ENCODE assay signal across 16 cellular contexts in the genomic region with DNA sequence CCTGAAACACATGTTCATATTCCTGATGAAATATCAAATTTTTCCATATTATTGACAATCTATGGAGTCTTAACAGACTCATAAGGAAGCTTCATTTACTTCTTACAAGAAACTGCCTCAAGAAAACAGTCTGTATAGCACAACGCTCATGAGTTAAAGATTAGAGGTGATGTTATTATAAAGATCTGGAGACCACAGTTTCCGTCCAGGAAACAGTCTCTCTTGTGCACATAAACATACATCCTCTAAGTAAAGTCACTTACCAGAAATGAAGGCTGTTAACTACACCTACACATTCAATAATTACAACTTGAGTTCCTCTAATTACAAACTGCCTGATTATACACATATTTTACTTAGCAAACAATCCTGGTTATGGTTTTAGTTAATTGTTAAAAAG.
DNase-seq lines count a peak whose midpoint lies in the region; ATAC-seq and TF ChIP-seq lines count a peak whose summit lies in the region.
"Had no signal": no experiment of that assay in that cellular context is flagged by ENCODE, and none has a peak within 500 bp of the region (broad histone marks: within the 10 kb centered on the region; RNA-seq: fewer than 3 reads in every experiment).

No MANE protein-coding gene starts in this region.

- H3K9ac ChIP-seq in DND-41 (ENCODE audit: low read depth, low read length) (no peak overlapping the region), mesenchymal stem cell (ENCODE audit: low read length) (no peak overlapping the region)

- CTCF ChIA-PET in naive thymus-derived CD4-positive, alpha-beta T cell (lab: Charles Lee) = interaction anchor here (1.3 to 1.5 kb wide), 2 partner anchors 16 to 41 kb away, joined by 4 read pairs; no protein-coding TSS in a partner anchor
- CTCF ChIA-PET in RWPE1 (lab: Yijun Ruan, JAX) = no interaction called here

- no peaks in the 10 kb centered on the region for H3K27me3 Mint-ChIP-seq in activated T-helper 17 cell treated with anti-CD3 and anti-CD28 coated beads, Interleukin-2, amount 50 U/mL, for 72 hours
- H3K27me3 Mint-ChIP-seq in naive thymus-derived CD4-positive, alpha-beta T cell = no peaks in the 10 kb centered on the region

- H4K20me1 ChIP-seq in DND-41 (ENCODE audit: insufficient read depth, low read length) = no peaks in the 10 kb centered on the region

- H2BK120ac ChIP-seq in mesenchymal stem cell (ENCODE audit: low read depth, low read length) = no peak overlapping the region

- no peak overlapping the region for H3K23ac ChIP-seq in mesenchymal stem cell (ENCODE audit: low read length in 2 of 2)

- H3K79me2 ChIP-seq in DND-41 (ENCODE audit: insufficient read depth, low read length) = no peaks in the 10 kb centered on the region

- H3K9me3 Mint-ChIP-seq in activated T-helper 17 cell treated with anti-CD3 and anti-CD28 coated beads, Interleukin-2, amount 50 U/mL, for 72 hours = no peaks in the 10 kb centered on the region
- peaks cover 0 to 2% (median 0%) of the 10 kb centered on the region in 11 donors for H3K9me3 Mint-ChIP-seq in naive thymus-derived CD4-positive, alpha-beta T cell
- H3K9me3 Mint-ChIP-seq: H9 had no signal

- intact Hi-C loops in naive thymus-derived CD4-positive, alpha-beta T cell (cut with micrococcal nuclease) = loop anchor here (1.0 to 5.0 kb wide), 9 partner anchors 9 to 249 kb away; partner anchors contain the start of genes RAPGEF6 (in 2 of the 2) and FNIP1 (in 1 of the 2)
- intact Hi-C loops in stomach (cut with DNase I; ENCODE audit: low total_unique reads) = no loop called here

- no peak overlapping the region for H3K4ac ChIP-seq in mesenchymal stem cell (ENCODE audit: low read depth in 1 of 2, low read length in 2 of 2)

- H3K36me3 Mint-ChIP-seq in activated T-helper 17 cell treated with anti-CD3 and anti-CD28 coated beads, Interleukin-2, amount 50 U/mL, for 72 hours (ENCODE audit: low read depth) = peaks cover 56% of the 10 kb centered on the region
- H3K36me3 Mint-ChIP-seq in naive thymus-derived CD4-positive, alpha-beta T cell = peaks cover 7 to 46% (median 30%) of the 10 kb centered on the region in 5 donors

- H3K4me3 ChIP-seq in DND-41 (ENCODE audit: low read depth in 1 of 2, low read length in 2 of 2) (no peak overlapping the region), stomach (no peak overlapping the region), mesenchymal stem cell (ENCODE audit: insufficient read depth in 1 of 2, low read depth in 1 of 2, low read length in 2 of 2) (no peak overlapping the region)
- peak overlapping the region; percentile 63 for H3K4me3 ChIP-seq in naive thymus-derived CD4-positive, alpha-beta T cell (ENCODE audit: low read length)
- H3K4me3 ChIP-seq: lung, prostate gland had no signal

- POLR2A ChIA-PET in naive thymus-derived CD4-positive, alpha-beta T cell (lab: Charles Lee) = interaction anchor here (1.3 to 11.5 kb wide), 4 partner anchors 9 to 35 kb away, joined by 4 to 144 read pairs (median 6); no protein-coding TSS in a partner anchor
- POLR2A ChIA-PET in RWPE1 (lab: Yijun Ruan, JAX; ENCODE audit: low non-redundant PET) = no interaction called here

- H3K4me2 ChIP-seq in DND-41 (ENCODE audit: insufficient read depth, low read length) (no peak overlapping the region), mesenchymal stem cell (ENCODE audit: low read length, poor library complexity, severe bottlenecking) (no peak overlapping the region)

- no peak overlapping the region for H2BK15ac ChIP-seq in mesenchymal stem cell (ENCODE audit: low read depth, poor library complexity, severe bottlenecking)

- H3K4me1 Mint-ChIP-seq in activated T-helper 17 cell treated with anti-CD3 and anti-CD28 coated beads, Interleukin-2, amount 50 U/mL, for 72 hours = peaks cover 44% of the 10 kb centered on the region
- H3K4me1 Mint-ChIP-seq in naive thymus-derived CD4-positive, alpha-beta T cell = peaks cover 28 to 71% (median 58%) of the 10 kb centered on the region in 7 donors

- no peak overlapping the region for H2BK5ac ChIP-seq in mesenchymal stem cell (ENCODE audit: low read depth, low read length, poor library complexity, severe bottlenecking)

- H3K14ac ChIP-seq in mesenchymal stem cell (ENCODE audit: low read length in 2 of 2) = no peak overlapping the region

- no peak overlapping the region for H4K8ac ChIP-seq in mesenchymal stem cell (ENCODE audit: low read length)

- H3K18ac ChIP-seq in mesenchymal stem cell (ENCODE audit: low read depth in 1 of 2, low read length in 2 of 2) = no peak overlapping the region

- no peak for TF ChIP-seq POLR2A in stomach (IDR thresholded peaks at IDR 0.05)

- no peak overlapping the region for H2BK12ac ChIP-seq in mesenchymal stem cell (ENCODE audit: low read length in 2 of 2)

- H3K27me3 ChIP-seq in DND-41 (ENCODE audit: insufficient read depth, low read length, poor library complexity) (no peaks in the 10 kb centered on the region), stomach (no peaks in the 10 kb centered on the region), mesenchymal stem cell (ENCODE audit: control insufficient read depth in 1 of 2, insufficient read depth in 1 of 2, low read length in 2 of 2) (no peaks in the 10 kb centered on the region)
- no peaks in the 10 kb centered on the region for H3K27me3 ChIP-seq in naive thymus-derived CD4-positive, alpha-beta T cell (ENCODE audit: control insufficient read depth in 2 of 2, insufficient read depth in 2 of 2, low read length in 2 of 2)
- H3K27me3 ChIP-seq: heart right ventricle had no signal

- peaks cover 15% of the 10 kb centered on the region for H3K4me1 ChIP-seq in DND-41 (ENCODE audit: insufficient read depth, low read length)
- peaks cover 6 to 44% of the 10 kb centered on the region in 2 donors for H3K4me1 ChIP-seq in naive thymus-derived CD4-positive, alpha-beta T cell (ENCODE audit: control insufficient read depth in 2 of 2, insufficient read depth in 2 of 2, low read length in 2 of 2)
- no peaks in the 10 kb centered on the region for H3K4me1 ChIP-seq in stomach
- no peaks in the 10 kb centered on the region for H3K4me1 ChIP-seq in mesenchymal stem cell (ENCODE audit: control insufficient read depth, insufficient read depth, low read depth, low read length)
- H3K4me1 ChIP-seq: prostate gland had no signal

- H3K4me3 Mint-ChIP-seq in activated T-helper 17 cell treated with anti-CD3 and anti-CD28 coated beads, Interleukin-2, amount 50 U/mL, for 72 hours = peak overlapping the region; percentile 89
- peak overlapping the region; percentile 93 to 100 (median 98) for H3K4me3 Mint-ChIP-seq in naive thymus-derived CD4-positive, alpha-beta T cell
- H3K4me3 Mint-ChIP-seq: H9 had no signal

- H3K9me3 ChIP-seq in DND-41 (ENCODE audit: insufficient read depth, low read length, severe bottlenecking) = no peaks in the 10 kb centered on the region
- H3K9me3 ChIP-seq in naive thymus-derived CD4-positive, alpha-beta T cell (ENCODE audit: control insufficient read depth in 2 of 3, low read length in 3 of 3) = no peaks in the 10 kb centered on the region
- no peaks in the 10 kb centered on the region for H3K9me3 ChIP-seq in stomach
- no peaks in the 10 kb centered on the region for H3K9me3 ChIP-seq in mesenchymal stem cell (ENCODE audit: control insufficient read depth, low read length)
- H3K9me3 ChIP-seq: heart right ventricle, prostate gland had no signal

- H3K27ac ChIP-seq in DND-41 (ENCODE audit: low read length) (no peak overlapping the region), stomach (no peak overlapping the region), mesenchymal stem cell (ENCODE audit: low read length, poor library complexity, severe bottlenecking) (no peak overlapping the region), RWPE1 (no peak overlapping the region)
- H3K27ac ChIP-seq in naive thymus-derived CD4-positive, alpha-beta T cell (ENCODE audit: low read depth, low read length) = peak overlapping the region; percentile 83
- H3K27ac ChIP-seq: prostate gland had no signal

- H3K27ac Mint-ChIP-seq in activated T-helper 17 cell treated with anti-CD3 and anti-CD28 coated beads, Interleukin-2, amount 50 U/mL, for 72 hours = peak overlapping the region; percentile 96
- H3K27ac Mint-ChIP-seq in naive thymus-derived CD4-positive, alpha-beta T cell = peak overlapping the region; percentile 92 to 99 (median 97)
- H3K27ac Mint-ChIP-seq: H9 had no signal

- no peak overlapping the region for H2AK5ac ChIP-seq in mesenchymal stem cell (ENCODE audit: low read length, severe bottlenecking)

- TF ChIP-seq CTCF in DND-41 (IDR thresholded peaks at IDR 0.05; ENCODE audit: borderline replicate concordance, extremely low read depth, low read length, poor library complexity, severe bottlenecking) (no peak), stomach (IDR thresholded peaks at IDR 0.05) (no peak), RWPE1 (conservative IDR thresholded peaks at IDR 0.05; ENCODE audit: low read depth) (no peak)

- no peak for TF ChIP-seq EP300 in stomach (IDR thresholded peaks at IDR 0.05)

- no peak overlapping the region for H4K91ac ChIP-seq in mesenchymal stem cell (ENCODE audit: low read length)

- H3K36me3 ChIP-seq in DND-41 (ENCODE audit: insufficient read depth, low read length) (peaks cover 4% of the 10 kb centered on the region; the same call in 1 of the 2 replicates), stomach (peaks cover 4 to 16% (median 14%) of the 10 kb centered on the region in 4 donors), mesenchymal stem cell (ENCODE audit: control insufficient read depth in 1 of 2, insufficient read depth in 2 of 2, low read depth in 1 of 2, low read length in 2 of 2) (peaks cover 0 to 7% of the 10 kb centered on the region in 2 experiments)
- peaks cover 0 to 6% (median 0%) of the 10 kb centered on the region in 3 experiments for H3K36me3 ChIP-seq in naive thymus-derived CD4-positive, alpha-beta T cell (ENCODE audit: control insufficient read depth in 2 of 3, insufficient read depth in 3 of 3, low read length in 3 of 3)
- H3K36me3 ChIP-seq: prostate gland had no signal

- no peak overlapping the region for H2AFZ ChIP-seq in DND-41 (ENCODE audit: low read depth, low read length)
- H2AFZ ChIP-seq in mesenchymal stem cell (ENCODE audit: low read depth, low read length) = no peak overlapping the region

- peaks cover 10% of the 10 kb centered on the region for H3K79me1 ChIP-seq in mesenchymal stem cell (replicated peaks; ENCODE audit: low read length, poor library complexity, severe bottlenecking)

- ATAC-seq in DND-41 (ENCODE audit: insufficient read depth, low read depth) (peak; percentile 97), HG03097 (IDR thresholded peaks at IDR 0.05; ENCODE audit: low FRiP score, unreplicated experiment) (peak; percentile 68)
- ATAC-seq in activated T-helper 17 cell treated with anti-CD3 and anti-CD28 coated beads, Interleukin-2, amount 50 U/mL, for 72 hours (replicated peaks) = peak; percentile 92
- peak; percentile 97 for ATAC-seq in naive thymus-derived CD4-positive, alpha-beta T cell
- ATAC-seq: heart right ventricle had no signal

- WGBS in stomach, 5 donors = 71 to 88% (median 77%) methylated on average over 2 of the region's 2 CpGs
- WGBS in mesenchymal stem cell = 43% methylated on average over 1 of the region's 2 CpGs

- DNase-seq in DND-41 = no peak
- peak in 7 of 9 donors; percentile 60 to 82 (median 68) for DNase-seq in naive thymus-derived CD4-positive, alpha-beta T cell
- DNase-seq in stomach = no peak
- no peak for DNase-seq in AG20443 (ENCODE audit: low spot score)
- DNase-seq in mesenchymal stem cell = no peak
- DNase-seq in RWPE1 (ENCODE audit: low spot score) = no peak
- DNase-seq: Calu3; H9; heart right ventricle; Karpas-422; NCI-H2081; stimulated activated naive CD4-positive, alpha-beta T cell treated with Interleukin-2 at 50 U/mL for 16 hours had no signal

Comparison
In these comparisons a context has a peak if more than half of its experiments do, and no peak if none do; other contexts are left out.
1. DNase-seq: peak in naive thymus-derived CD4-positive, alpha-beta T cell (7 of 9); none in DND-41 (single experiment), stomach (single experiment), AG20443 (single experiment), mesenchymal stem cell (single experiment) and RWPE1 (single experiment).
2. Peak in every context shown above with its lines, with median percentiles within 50 percentile points of each other: ATAC-seq.